In the genomic region with DNA sequence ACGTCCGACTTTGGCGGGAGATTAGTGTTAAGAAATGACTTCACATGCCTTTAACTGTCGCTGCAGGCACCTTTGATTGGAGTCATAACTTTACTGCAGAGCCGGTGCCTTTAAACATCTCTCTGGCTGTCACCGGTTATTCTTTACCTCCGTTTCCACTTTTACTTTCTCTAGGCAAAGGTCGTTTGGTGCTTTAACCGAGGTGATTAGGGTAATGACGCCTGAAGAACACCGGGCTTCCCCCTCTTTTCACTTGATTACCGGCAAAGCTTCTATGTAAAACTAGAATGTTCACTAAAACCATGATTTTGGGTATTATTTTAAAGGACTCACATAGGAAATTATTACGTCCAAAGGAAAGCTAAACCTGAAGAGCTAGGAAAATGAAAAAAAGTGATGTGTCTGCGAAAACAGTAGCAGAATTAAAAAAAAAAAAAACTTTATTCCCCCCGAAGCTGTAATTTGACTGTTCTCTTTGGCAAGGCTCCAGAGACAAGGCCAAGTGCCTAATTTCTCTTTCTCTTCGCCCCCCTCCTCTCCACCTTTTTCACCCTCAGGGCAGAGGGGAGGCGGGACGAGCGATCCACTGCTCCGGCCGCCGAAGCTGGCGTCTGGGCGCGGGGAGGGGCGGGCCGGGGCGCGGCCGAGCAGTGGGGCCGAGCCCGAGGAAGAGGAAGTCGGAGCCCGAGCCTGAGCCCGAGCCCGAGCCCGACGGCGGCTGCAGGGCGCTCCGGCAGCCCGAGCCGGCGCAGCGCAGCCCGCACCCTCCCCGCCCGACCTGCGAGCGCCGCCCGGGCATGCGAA, we compare ENCODE assay signal across 8 cellular contexts. TPM values are rescaled to one million over a fixed set of nuclear protein-coding genes. Genes with fewer than 3 reads are reported as not detected.
DNase-seq lines count a peak whose midpoint lies in the region; ATAC-seq and TF ChIP-seq lines count a peak whose summit lies in the region.

Gene PLEKHG1 (plus strand): TSS at position 687 of the 804 bp plus-strand sequence. CDS start 133,797 bp downstream, outside the sequence.

- H3K79me2 ChIP-seq in PC-3 (ENCODE audit: low read length) = no peaks in the 10 kb centered on the region

- H3K4me1 ChIP-seq in PC-3 (ENCODE audit: insufficient read depth, low read length) (peaks cover 6% of the 10 kb centered on the region), thoracic aorta (ENCODE audit: control insufficient read depth in 1 of 2, low read depth in 2 of 2) (peaks cover 6 to 11% of the 10 kb centered on the region in 2 donors)

- H3K4me1 Mint-ChIP-seq in nephron progenitor cell = peaks cover 50% of the 10 kb centered on the region

- H3K4me3 Mint-ChIP-seq in nephron progenitor cell = peak within 1 kb of the TSS; percentile 96

- no peak for TF ChIP-seq CTCF in AG09309 (IDR thresholded peaks at IDR 0.05; ENCODE audit: control insufficient read depth, insufficient read depth, low read depth, low read length, missing control alignments)
- TF ChIP-seq CTCF in PC-3 (conservative IDR thresholded peaks at IDR 0.05; ENCODE audit: low read depth, low read length) = no peak
- no peak for TF ChIP-seq CTCF in foreskin fibroblast (IDR thresholded peaks at IDR 0.05; ENCODE audit: low read depth, low read length)
- TF ChIP-seq CTCF in nephron progenitor cell (IDR thresholded peaks at IDR 0.05) = no peak
- TF ChIP-seq CTCF in thoracic aorta (IDR thresholded peaks at IDR 0.05) = no peak

- no peaks in the 10 kb centered on the region for H3K9me2 ChIP-seq in PC-3 (replicated peaks; ENCODE audit: low read length)

- H3K36me3 ChIP-seq in PC-3 (ENCODE audit: low read depth, low read length) (no peaks in the 10 kb centered on the region), thoracic aorta (no peaks in the 10 kb centered on the region)

- ATAC-seq in GM19023 (IDR thresholded peaks at IDR 0.05; ENCODE audit: unreplicated experiment) = peak; percentile 71
- ATAC-seq in HG03135 (IDR thresholded peaks at IDR 0.05; ENCODE audit: unreplicated experiment) = peak; percentile 80
- peak; percentile 84 for ATAC-seq in PC-3
- ATAC-seq in thoracic aorta (ENCODE audit: insufficient number of reproducible peaks, low FRiP score, low read depth) = peak; percentile 48

- no peaks in the 10 kb centered on the region for H4K20me1 ChIP-seq in PC-3 (ENCODE audit: low read length)

- DNase-seq in AG09309 (ENCODE audit: low read depth) (no peak), PC-3 (peak; percentile 62), foreskin fibroblast (peak; percentile 43 to 82), nephron progenitor cell (peak; percentile 78), thoracic aorta (ENCODE audit: low spot score) (no peak)
- DNase-seq in activated effector memory CD4-positive, alpha-beta T cell treated with Interleukin-2 at 50 U/mL for 16 hours = peak; percentile 49

- no peak within 1 kb of the TSS for H3K27ac ChIP-seq in PC-3 (ENCODE audit: low read length)
- H3K27ac ChIP-seq in thoracic aorta = peak within 1 kb of the TSS; percentile 49 to 65

- BruUV-seq in PC-3 (replicated peaks; lab: Mats Ljungman, UMichigan) = no TSS peak

- H3K9me3 Mint-ChIP-seq in nephron progenitor cell = no peaks in the 10 kb centered on the region

- intact Hi-C loops in PC-3 (cut with micrococcal nuclease) = loop anchor here (1.0 kb wide), 1 partner anchor 181 kb away; no protein-coding TSS in a partner anchor

- H3K4me2 ChIP-seq in PC-3 (ENCODE audit: low read length) = peak within 1 kb of the TSS; percentile 89

- CTCF ChIA-PET in PC-3 (lab: Charles Lee) = no interaction called here

- H3K9ac ChIP-seq in PC-3 (ENCODE audit: low read length) = peak within 1 kb of the TSS; percentile 37

- peak within 1 kb of the TSS; percentile 86 for H2AFZ ChIP-seq in PC-3 (ENCODE audit: low read length)

- no peaks in the 10 kb centered on the region for H3K36me3 Mint-ChIP-seq in nephron progenitor cell (ENCODE audit: low read depth)

- H3K9me3 ChIP-seq in PC-3 (ENCODE audit: low read length) (no peaks in the 10 kb centered on the region), thoracic aorta (no peaks in the 10 kb centered on the region)

- peak within 1 kb of the TSS; percentile 39 for H3K4me3 ChIP-seq in AG09309 (ENCODE audit: control insufficient read depth, low read depth, low read length)
- H3K4me3 ChIP-seq in PC-3 (ENCODE audit: low read length) = peak within 1 kb of the TSS; percentile 86
- peak within 1 kb of the TSS; percentile 54 to 67 for H3K4me3 ChIP-seq in foreskin fibroblast (ENCODE audit: low read depth in 1 of 2, low read length in 2 of 2)
- H3K4me3 ChIP-seq in thoracic aorta = peak within 1 kb of the TSS; percentile 94

- H3K27ac Mint-ChIP-seq in nephron progenitor cell = peak within 1 kb of the TSS; percentile 57

- peaks cover 74% of the 10 kb centered on the region for H3K27me3 Mint-ChIP-seq in nephron progenitor cell (ENCODE audit: low read depth, poor library complexity)

- H3F3A ChIP-seq in PC-3 (ENCODE audit: low read length, unreplicated experiment) = no peaks in the 10 kb centered on the region

- H3K27me3 ChIP-seq in PC-3 (ENCODE audit: low read length) (no peaks in the 10 kb centered on the region), thoracic aorta (replicated peaks; ENCODE audit: insufficient read depth) (no peaks in the 10 kb centered on the region)

- POLR2A ChIA-PET in PC-3 (lab: Charles Lee; ENCODE audit: unreplicated experiment) = no interaction called here

RNA-seq across cellular contexts. Expression of gene PLEKHG1, which starts in this region (rescaled TPM):
- 1.3 and 1.4 TPM in 2 replicates for total RNA-seq in PC-3 (2014; rRNA removed)
- 10 to 100 TPM in 1 of 2 donors, 1 to 10 TPM in 1; 8.4 to 29.3 TPM for total RNA-seq in thoracic aorta

Comparison
In these comparisons a context has a peak if more than half of its experiments do, and no peak if none do; other contexts are left out.
1. DNase-seq: peak in PC-3 (single experiment), activated effector memory CD4-positive, alpha-beta T cell treated with Interleukin-2 at 50 U/mL for 16 hours (single experiment), foreskin fibroblast (2 of 2) and nephron progenitor cell (single experiment); none in AG09309 (single experiment) and thoracic aorta (single experiment).
2. H3K4me3 ChIP-seq: peak in every context shown above with its lines; median percentile 94 in thoracic aorta; 86 in PC-3; 60 in foreskin fibroblast; 39 in AG09309.
3. Peak in every context shown above with its lines, with median percentiles within 50 percentile points of each other: ATAC-seq.